2 cellular contexts compared by ENCODE assay signal in the genomic region with DNA sequence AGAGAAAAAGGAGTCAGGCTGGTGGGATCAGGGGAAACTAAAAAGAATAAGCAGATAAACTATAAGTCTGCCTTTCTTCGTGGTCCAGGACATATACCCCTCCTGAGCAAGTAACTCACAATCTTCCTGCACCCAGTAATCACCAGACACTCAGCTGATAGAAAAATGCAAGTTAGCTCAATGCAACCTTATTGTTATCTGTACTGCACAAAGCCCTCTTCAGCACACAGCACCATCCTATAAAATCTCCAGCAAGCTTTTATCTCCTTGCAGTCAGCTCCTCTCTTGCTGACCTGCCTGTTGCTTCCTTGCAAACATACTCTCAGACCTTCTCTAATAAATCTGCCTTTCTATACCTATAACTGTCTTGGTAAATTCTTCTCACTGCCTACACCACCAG.
TF ChIP-seq lines count a peak whose summit lies in the region.

No MANE protein-coding gene starts in this region.

TF ChIP-seq in GM23338, 12 proteins besides CTCF, POLR2A, EP300 and RAD21:
- TF ChIP-seq POLR2AphosphoS5 (IDR thresholded peaks at IDR 0.05; ENCODE audit: low read depth) (no peak), ZNF114 (CRISPR knock-in tag; IDR thresholded peaks at IDR 0.05) (no peak), CREB1 (CRISPR knock-in tag; IDR thresholded peaks at IDR 0.05; ENCODE audit: low read depth) (no peak), JUNB (IDR thresholded peaks at IDR 0.05; ENCODE audit: unreplicated experiment) (no peak)
- TF ChIP-seq, protein P1, sequence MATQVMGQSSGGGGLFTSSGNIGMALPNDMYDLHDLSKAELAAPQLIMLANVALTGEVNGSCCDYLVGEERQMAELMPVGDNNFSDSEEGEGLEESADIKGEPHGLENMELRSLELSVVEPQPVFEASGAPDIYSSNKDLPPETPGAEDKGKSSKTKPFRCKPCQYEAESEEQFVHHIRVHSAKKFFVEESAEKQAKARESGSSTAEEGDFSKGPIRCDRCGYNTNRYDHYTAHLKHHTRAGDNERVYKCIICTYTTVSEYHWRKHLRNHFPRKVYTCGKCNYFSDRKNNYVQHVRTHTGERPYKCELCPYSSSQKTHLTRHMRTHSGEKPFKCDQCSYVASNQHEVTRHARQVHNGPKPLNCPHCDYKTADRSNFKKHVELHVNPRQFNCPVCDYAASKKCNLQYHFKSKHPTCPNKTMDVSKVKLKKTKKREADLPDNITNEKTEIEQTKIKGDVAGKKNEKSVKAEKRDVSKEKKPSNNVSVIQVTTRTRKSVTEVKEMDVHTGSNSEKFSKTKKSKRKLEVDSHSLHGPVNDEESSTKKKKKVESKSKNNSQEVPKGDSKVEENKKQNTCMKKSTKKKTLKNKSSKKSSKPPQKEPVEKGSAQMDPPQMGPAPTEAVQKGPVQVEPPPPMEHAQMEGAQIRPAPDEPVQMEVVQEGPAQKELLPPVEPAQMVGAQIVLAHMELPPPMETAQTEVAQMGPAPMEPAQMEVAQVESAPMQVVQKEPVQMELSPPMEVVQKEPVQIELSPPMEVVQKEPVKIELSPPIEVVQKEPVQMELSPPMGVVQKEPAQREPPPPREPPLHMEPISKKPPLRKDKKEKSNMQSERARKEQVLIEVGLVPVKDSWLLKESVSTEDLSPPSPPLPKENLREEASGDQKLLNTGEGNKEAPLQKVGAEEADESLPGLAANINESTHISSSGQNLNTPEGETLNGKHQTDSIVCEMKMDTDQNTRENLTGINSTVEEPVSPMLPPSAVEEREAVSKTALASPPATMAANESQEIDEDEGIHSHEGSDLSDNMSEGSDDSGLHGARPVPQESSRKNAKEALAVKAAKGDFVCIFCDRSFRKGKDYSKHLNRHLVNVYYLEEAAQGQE (IDR thresholded peaks at IDR 0.05; ENCODE audit: unreplicated experiment) = no peak
- TF ChIP-seq, protein P2, sequence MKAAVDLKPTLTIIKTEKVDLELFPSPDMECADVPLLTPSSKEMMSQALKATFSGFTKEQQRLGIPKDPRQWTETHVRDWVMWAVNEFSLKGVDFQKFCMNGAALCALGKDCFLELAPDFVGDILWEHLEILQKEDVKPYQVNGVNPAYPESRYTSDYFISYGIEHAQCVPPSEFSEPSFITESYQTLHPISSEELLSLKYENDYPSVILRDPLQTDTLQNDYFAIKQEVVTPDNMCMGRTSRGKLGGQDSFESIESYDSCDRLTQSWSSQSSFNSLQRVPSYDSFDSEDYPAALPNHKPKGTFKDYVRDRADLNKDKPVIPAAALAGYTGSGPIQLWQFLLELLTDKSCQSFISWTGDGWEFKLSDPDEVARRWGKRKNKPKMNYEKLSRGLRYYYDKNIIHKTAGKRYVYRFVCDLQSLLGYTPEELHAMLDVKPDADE (IDR thresholded peaks at IDR 0.05) = no peak
- TF ChIP-seq, protein P3, sequence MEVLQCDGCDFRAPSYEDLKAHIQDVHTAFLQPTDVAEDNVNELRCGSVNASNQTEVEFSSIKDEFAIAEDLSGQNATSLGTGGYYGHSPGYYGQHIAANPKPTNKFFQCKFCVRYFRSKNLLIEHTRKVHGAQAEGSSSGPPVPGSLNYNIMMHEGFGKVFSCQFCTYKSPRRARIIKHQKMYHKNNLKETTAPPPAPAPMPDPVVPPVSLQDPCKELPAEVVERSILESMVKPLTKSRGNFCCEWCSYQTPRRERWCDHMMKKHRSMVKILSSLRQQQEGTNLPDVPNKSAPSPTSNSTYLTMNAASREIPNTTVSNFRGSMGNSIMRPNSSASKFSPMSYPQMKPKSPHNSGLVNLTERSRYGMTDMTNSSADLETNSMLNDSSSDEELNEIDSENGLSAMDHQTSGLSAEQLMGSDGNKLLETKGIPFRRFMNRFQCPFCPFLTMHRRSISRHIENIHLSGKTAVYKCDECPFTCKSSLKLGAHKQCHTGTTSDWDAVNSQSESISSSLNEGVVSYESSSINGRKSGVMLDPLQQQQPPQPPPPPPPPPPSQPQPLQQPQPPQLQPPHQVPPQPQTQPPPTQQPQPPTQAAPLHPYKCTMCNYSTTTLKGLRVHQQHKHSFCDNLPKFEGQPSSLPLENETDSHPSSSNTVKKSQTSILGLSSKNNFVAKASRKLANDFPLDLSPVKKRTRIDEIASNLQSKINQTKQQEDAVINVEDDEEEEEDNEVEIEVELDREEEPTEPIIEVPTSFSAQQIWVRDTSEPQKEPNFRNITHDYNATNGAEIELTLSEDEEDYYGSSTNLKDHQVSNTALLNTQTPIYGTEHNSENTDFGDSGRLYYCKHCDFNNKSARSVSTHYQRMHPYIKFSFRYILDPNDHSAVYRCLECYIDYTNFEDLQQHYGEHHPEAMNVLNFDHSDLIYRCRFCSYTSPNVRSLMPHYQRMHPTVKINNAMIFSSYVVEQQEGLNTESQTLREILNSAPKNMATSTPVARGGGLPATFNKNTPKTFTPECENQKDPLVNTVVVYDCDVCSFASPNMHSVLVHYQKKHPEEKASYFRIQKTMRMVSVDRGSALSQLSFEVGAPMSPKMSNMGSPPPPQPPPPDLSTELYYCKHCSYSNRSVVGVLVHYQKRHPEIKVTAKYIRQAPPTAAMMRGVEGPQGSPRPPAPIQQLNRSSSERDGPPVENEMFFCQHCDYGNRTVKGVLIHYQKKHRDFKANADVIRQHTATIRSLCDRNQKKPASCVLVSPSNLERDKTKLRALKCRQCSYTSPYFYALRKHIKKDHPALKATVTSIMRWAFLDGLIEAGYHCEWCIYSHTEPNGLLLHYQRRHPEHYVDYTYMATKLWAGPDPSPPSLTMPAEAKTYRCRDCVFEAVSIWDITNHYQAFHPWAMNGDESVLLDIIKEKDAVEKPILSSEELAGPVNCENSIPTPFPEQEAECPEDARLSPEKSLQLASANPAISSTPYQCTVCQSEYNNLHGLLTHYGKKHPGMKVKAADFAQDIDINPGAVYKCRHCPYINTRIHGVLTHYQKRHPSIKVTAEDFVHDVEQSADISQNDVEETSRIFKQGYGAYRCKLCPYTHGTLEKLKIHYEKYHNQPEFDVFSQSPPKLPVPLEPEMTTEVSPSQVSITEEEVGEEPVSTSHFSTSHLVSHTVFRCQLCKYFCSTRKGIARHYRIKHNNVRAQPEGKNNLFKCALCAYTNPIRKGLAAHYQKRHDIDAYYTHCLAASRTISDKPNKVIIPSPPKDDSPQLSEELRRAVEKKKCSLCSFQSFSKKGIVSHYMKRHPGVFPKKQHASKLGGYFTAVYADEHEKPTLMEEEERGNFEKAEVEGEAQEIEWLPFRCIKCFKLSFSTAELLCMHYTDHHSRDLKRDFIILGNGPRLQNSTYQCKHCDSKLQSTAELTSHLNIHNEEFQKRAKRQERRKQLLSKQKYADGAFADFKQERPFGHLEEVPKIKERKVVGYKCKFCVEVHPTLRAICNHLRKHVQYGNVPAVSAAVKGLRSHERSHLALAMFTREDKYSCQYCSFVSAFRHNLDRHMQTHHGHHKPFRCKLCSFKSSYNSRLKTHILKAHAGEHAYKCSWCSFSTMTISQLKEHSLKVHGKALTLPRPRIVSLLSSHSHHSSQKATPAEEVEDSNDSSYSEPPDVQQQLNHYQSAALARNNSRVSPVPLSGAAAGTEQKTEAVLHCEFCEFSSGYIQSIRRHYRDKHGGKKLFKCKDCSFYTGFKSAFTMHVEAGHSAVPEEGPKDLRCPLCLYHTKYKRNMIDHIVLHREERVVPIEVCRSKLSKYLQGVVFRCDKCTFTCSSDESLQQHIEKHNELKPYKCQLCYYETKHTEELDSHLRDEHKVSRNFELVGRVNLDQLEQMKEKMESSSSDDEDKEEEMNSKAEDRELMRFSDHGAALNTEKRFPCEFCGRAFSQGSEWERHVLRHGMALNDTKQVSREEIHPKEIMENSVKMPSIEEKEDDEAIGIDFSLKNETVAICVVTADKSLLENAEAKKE (CRISPR knock-in tag; IDR thresholded peaks at IDR 0.05) = no peak

TF ChIP-seq in GM12878, 131 proteins besides CTCF, POLR2A, EP300 and RAD21:
- TF ChIP-seq SUZ12 (IDR thresholded peaks at IDR 0.05; ENCODE audit: unreplicated experiment) (no peak), TARDBP (IDR thresholded peaks at IDR 0.05; ENCODE audit: borderline replicate concordance) (no peak), MXI1 (IDR thresholded peaks at IDR 0.05; ENCODE audit: low read depth, low read length) (no peak), CREM (IDR thresholded peaks at IDR 0.05; ENCODE audit: low read depth) (no peak), LARP7 (IDR thresholded peaks at IDR 0.05) (no peak), SPI1 (IDR thresholded peaks at IDR 0.05; ENCODE audit: borderline replicate concordance, insufficient read depth, low read depth, low read length) (no peak), NBN (IDR thresholded peaks at IDR 0.05) (no peak), BHLHE40 (IDR thresholded peaks at IDR 0.05; ENCODE audit: borderline replicate concordance in 1 of 2, low read depth in 2 of 2, low read length in 1 of 2) (no peak), MEF2B (IDR thresholded peaks at IDR 0.05; ENCODE audit: partially characterized antibody, poor library complexity, severe bottlenecking) (no peak)
- TF ChIP-seq, protein P4, sequence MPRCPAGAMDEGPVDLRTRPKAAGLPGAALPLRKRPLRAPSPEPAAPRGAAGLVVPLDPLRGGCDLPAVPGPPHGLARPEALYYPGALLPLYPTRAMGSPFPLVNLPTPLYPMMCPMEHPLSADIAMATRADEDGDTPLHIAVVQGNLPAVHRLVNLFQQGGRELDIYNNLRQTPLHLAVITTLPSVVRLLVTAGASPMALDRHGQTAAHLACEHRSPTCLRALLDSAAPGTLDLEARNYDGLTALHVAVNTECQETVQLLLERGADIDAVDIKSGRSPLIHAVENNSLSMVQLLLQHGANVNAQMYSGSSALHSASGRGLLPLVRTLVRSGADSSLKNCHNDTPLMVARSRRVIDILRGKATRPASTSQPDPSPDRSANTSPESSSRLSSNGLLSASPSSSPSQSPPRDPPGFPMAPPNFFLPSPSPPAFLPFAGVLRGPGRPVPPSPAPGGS (IDR thresholded peaks at IDR 0.05; ENCODE audit: borderline replicate concordance, insufficient read depth, low read depth, low read length, poor library complexity, severe bottlenecking) = no peak
- TF ChIP-seq, protein P5, sequence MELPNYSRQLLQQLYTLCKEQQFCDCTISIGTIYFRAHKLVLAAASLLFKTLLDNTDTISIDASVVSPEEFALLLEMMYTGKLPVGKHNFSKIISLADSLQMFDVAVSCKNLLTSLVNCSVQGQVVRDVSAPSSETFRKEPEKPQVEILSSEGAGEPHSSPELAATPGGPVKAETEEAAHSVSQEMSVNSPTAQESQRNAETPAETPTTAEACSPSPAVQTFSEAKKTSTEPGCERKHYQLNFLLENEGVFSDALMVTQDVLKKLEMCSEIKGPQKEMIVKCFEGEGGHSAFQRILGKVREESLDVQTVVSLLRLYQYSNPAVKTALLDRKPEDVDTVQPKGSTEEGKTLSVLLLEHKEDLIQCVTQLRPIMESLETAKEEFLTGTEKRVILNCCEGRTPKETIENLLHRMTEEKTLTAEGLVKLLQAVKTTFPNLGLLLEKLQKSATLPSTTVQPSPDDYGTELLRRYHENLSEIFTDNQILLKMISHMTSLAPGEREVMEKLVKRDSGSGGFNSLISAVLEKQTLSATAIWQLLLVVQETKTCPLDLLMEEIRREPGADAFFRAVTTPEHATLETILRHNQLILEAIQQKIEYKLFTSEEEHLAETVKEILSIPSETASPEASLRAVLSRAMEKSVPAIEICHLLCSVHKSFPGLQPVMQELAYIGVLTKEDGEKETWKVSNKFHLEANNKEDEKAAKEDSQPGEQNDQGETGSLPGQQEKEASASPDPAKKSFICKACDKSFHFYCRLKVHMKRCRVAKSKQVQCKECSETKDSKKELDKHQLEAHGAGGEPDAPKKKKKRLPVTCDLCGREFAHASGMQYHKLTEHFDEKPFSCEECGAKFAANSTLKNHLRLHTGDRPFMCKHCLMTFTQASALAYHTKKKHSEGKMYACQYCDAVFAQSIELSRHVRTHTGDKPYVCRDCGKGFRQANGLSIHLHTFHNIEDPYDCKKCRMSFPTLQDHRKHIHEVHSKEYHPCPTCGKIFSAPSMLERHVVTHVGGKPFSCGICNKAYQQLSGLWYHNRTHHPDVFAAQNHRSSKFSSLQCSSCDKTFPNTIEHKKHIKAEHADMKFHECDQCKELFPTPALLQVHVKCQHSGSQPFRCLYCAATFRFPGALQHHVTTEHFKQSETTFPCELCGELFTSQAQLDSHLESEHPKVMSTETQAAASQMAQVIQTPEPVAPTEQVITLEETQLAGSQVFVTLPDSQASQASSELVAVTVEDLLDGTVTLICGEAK (IDR thresholded peaks at IDR 0.05; ENCODE audit: borderline replicate concordance) = no peak
- TF ChIP-seq, protein P6, sequence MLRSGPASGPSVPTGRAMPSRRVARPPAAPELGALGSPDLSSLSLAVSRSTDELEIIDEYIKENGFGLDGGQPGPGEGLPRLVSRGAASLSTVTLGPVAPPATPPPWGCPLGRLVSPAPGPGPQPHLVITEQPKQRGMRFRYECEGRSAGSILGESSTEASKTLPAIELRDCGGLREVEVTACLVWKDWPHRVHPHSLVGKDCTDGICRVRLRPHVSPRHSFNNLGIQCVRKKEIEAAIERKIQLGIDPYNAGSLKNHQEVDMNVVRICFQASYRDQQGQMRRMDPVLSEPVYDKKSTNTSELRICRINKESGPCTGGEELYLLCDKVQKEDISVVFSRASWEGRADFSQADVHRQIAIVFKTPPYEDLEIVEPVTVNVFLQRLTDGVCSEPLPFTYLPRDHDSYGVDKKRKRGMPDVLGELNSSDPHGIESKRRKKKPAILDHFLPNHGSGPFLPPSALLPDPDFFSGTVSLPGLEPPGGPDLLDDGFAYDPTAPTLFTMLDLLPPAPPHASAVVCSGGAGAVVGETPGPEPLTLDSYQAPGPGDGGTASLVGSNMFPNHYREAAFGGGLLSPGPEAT (IDR thresholded peaks at IDR 0.05; ENCODE audit: low read depth) = no peak
- TF ChIP-seq, protein P1 (IDR thresholded peaks at IDR 0.05; ENCODE audit: low read depth, low read length) = no peak
